Comparison of ENCODE assay signal across 1 cellular context in genomic region chr1:6026095-6026809, GRCh38.
TF ChIP-seq lines count a peak whose summit lies in the region.

No MANE protein-coding gene starts in this region.

TF ChIP-seq in HepG2, 621 proteins besides CTCF, POLR2A, EP300 and RAD21 (continued from another document):
- TF ChIP-seq ZNF710 (CRISPR knock-in tag; IDR thresholded peaks at IDR 0.05; ENCODE audit: borderline replicate concordance) (no peak), AGO2 (optimal IDR thresholded peaks at IDR 0.05; ENCODE audit: low read depth, low read length) (no peak), ZFP1 (CRISPR knock-in tag; IDR thresholded peaks at IDR 0.05) (no peak), HCFC1 (IDR thresholded peaks at IDR 0.05; ENCODE audit: low read depth, low read length) (no peak), HES4 (CRISPR knock-in tag; IDR thresholded peaks at IDR 0.05; ENCODE audit: borderline replicate concordance) (no peak), ZFP91 (CRISPR knock-in tag; IDR thresholded peaks at IDR 0.05; ENCODE audit: borderline replicate concordance) (peak; percentile 74), SCMH1 (CRISPR knock-in tag; IDR thresholded peaks at IDR 0.05; ENCODE audit: borderline replicate concordance) (no peak), NR1H2 (CRISPR knock-in tag; IDR thresholded peaks at IDR 0.05; ENCODE audit: borderline replicate concordance, low read depth) (peak; percentile 52; the same call in 1 of the 2 replicates), GLI4 (CRISPR knock-in tag; IDR thresholded peaks at IDR 0.05; ENCODE audit: borderline replicate concordance) (no peak), RELA (CRISPR knock-in tag; IDR thresholded peaks at IDR 0.05) (no peak), SMARCE1 (IDR thresholded peaks at IDR 0.05; ENCODE audit: borderline replicate concordance) (no peak), ZNF276 (CRISPR knock-in tag; IDR thresholded peaks at IDR 0.05; ENCODE audit: low read depth) (no peak), THAP11 (CRISPR knock-in tag; IDR thresholded peaks at IDR 0.05) (peak; percentile 66), FOSL1 (CRISPR knock-in tag; IDR thresholded peaks at IDR 0.05; ENCODE audit: borderline replicate concordance) (no peak), SMAD3 (CRISPR knock-in tag; IDR thresholded peaks at IDR 0.05) (no peak), ZNF660 (CRISPR knock-in tag; IDR thresholded peaks at IDR 0.05; ENCODE audit: borderline replicate concordance, low read depth) (no peak), ZBTB14 (CRISPR knock-in tag; IDR thresholded peaks at IDR 0.05) (peak; percentile 57; the same call in 1 of the 2 replicates), CENPBD1 (CRISPR knock-in tag; IDR thresholded peaks at IDR 0.05; ENCODE audit: borderline replicate concordance, low read depth) (peak; percentile 57; the same call in 1 of the 2 replicates), ZNF326 (CRISPR knock-in tag; IDR thresholded peaks at IDR 0.05; ENCODE audit: borderline replicate concordance) (no peak), HMG20B (CRISPR knock-in tag; conservative IDR thresholded peaks at IDR 0.05) (no peak), CHCHD3 (CRISPR knock-in tag; IDR thresholded peaks at IDR 0.05) (no peak), XRCC5 (optimal IDR thresholded peaks at IDR 0.05; ENCODE audit: low read length) (no peak), TOE1 (CRISPR knock-in tag; IDR thresholded peaks at IDR 0.05) (no peak), PHF20 (CRISPR knock-in tag; IDR thresholded peaks at IDR 0.05) (peak; percentile 58), MED8 (CRISPR knock-in tag; IDR thresholded peaks at IDR 0.05; ENCODE audit: insufficient replicate concordance) (peak; percentile 63), ZNF205 (CRISPR knock-in tag; IDR thresholded peaks at IDR 0.05) (peak; percentile 92), NFKB2 (CRISPR knock-in tag; IDR thresholded peaks at IDR 0.05; ENCODE audit: borderline replicate concordance) (peak; percentile 61; the same call in 1 of the 2 replicates), ZNF44 (CRISPR knock-in tag; IDR thresholded peaks at IDR 0.05) (no peak), CCDC6 (CRISPR knock-in tag; IDR thresholded peaks at IDR 0.05) (peak; percentile 92), SMYD3 (CRISPR knock-in tag; IDR thresholded peaks at IDR 0.05) (no peak), SMAD9 (CRISPR knock-in tag; IDR thresholded peaks at IDR 0.05) (no peak), DZIP1 (CRISPR knock-in tag; IDR thresholded peaks at IDR 0.05) (0 out of 2 replicates have a peak, but pooled peaks have one; percentile 37), ZNF274 (CRISPR knock-in tag; IDR thresholded peaks at IDR 0.05) (no peak), RNF219 (CRISPR knock-in tag; IDR thresholded peaks at IDR 0.05) (no peak), NFE2 (CRISPR knock-in tag; IDR thresholded peaks at IDR 0.05) (no peak), NR2F6 (IDR thresholded peaks at IDR 0.05) (peak; percentile 62), NR2F6 (CRISPR knock-in tag; IDR thresholded peaks at IDR 0.05) (peak; percentile 83), NR0B2 (CRISPR knock-in tag; IDR thresholded peaks at IDR 0.05) (peak; percentile 85; the same call in 1 of the 2 replicates), E2F5 (CRISPR knock-in tag; conservative IDR thresholded peaks at IDR 0.05) (no peak), GMEB2 (CRISPR knock-in tag; IDR thresholded peaks at IDR 0.05; ENCODE audit: low read depth) (no peak), ZNF333 (CRISPR knock-in tag; IDR thresholded peaks at IDR 0.05; ENCODE audit: borderline replicate concordance) (no peak), ZNF430 (CRISPR knock-in tag; IDR thresholded peaks at IDR 0.05) (0 out of 2 replicates have a peak, but pooled peaks have one; percentile 78), ZSCAN25 (CRISPR knock-in tag; IDR thresholded peaks at IDR 0.05) (no peak), ZNF549 (CRISPR knock-in tag; IDR thresholded peaks at IDR 0.05) (no peak), ZNF468 (CRISPR knock-in tag; IDR thresholded peaks at IDR 0.05) (no peak), HIVEP1 (CRISPR knock-in tag; IDR thresholded peaks at IDR 0.05) (peak; percentile 48)
